Comparison of ENCODE assay signal across 8 cellular contexts in genomic region chr14:37198273-37198598, GRCh38. TPM values are rescaled to one million over a fixed set of nuclear protein-coding genes. Genes with fewer than 3 reads are reported as not detected.
DNase-seq lines count a peak whose midpoint lies in the region; ATAC-seq and TF ChIP-seq lines count a peak whose summit lies in the region.

No MANE protein-coding gene starts in this region.

- H3K36me3 Mint-ChIP-seq in activated T-cell treated with anti-CD3 and anti-CD28 coated beads, Interleukin-2, amount 50 U/mL, for 72 hours (ENCODE audit: insufficient read depth in 2 of 2) = no peaks in the 10 kb centered on the region

- no peaks in the 10 kb centered on the region for H3K36me3 ChIP-seq in duodenal mucosa (ENCODE audit: control insufficient read depth in 1 of 2, insufficient read depth in 2 of 2, low read length in 2 of 2)
- H3K36me3 ChIP-seq in mucosa of stomach (ENCODE audit: control insufficient read depth, insufficient read depth, low read length) = no peaks in the 10 kb centered on the region
- no peaks in the 10 kb centered on the region for H3K36me3 ChIP-seq in upper lobe of right lung

- H3K4me3 ChIP-seq in duodenal mucosa (ENCODE audit: low read depth in 1 of 2, low read length in 2 of 2) (peak overlapping the region; percentile 75 to 83), mucosa of stomach (ENCODE audit: low read length) (peak overlapping the region; percentile 15), upper lobe of right lung (peak overlapping the region; percentile 59)

- peak overlapping the region; percentile 73 to 83 for H3K4me3 Mint-ChIP-seq in activated T-cell treated with anti-CD3 and anti-CD28 coated beads, Interleukin-2, amount 50 U/mL, for 72 hours

- H3K27me3 ChIP-seq in duodenal mucosa (ENCODE audit: control insufficient read depth in 1 of 2, insufficient read depth in 2 of 2, low read length in 2 of 2) (no peaks in the 10 kb centered on the region), mucosa of stomach (ENCODE audit: control insufficient read depth, insufficient read depth, low read length) (no peaks in the 10 kb centered on the region), upper lobe of right lung (no peaks in the 10 kb centered on the region)

- H3K4me1 ChIP-seq in duodenal mucosa (ENCODE audit: control insufficient read depth in 1 of 2, insufficient read depth in 2 of 2, low read length in 2 of 2) (no peaks in the 10 kb centered on the region), mucosa of stomach (ENCODE audit: control insufficient read depth, insufficient read depth, low read length) (peaks cover 10% of the 10 kb centered on the region), upper lobe of right lung (no peaks in the 10 kb centered on the region)

- DNase-seq in activated T-cell treated with anti-CD3 and anti-CD28 coated beads, Interleukin-2, amount 50 U/mL, for 72 hours = no peak
- DNase-seq in activated T-cell treated with anti-CD3 and anti-CD28 coated beads for 4 hours (no peak), upper lobe of right lung (no peak), kidney glomerular epithelial cell (lab: John Stamatoyannopoulos, UW) (no peak)

- H3K9me3 Mint-ChIP-seq in activated T-cell treated with anti-CD3 and anti-CD28 coated beads, Interleukin-2, amount 50 U/mL, for 72 hours = peaks cover 0 to 2% of the 10 kb centered on the region in 2 donors

- peak overlapping the region; percentile 52 for H3K27ac ChIP-seq in duodenal mucosa (ENCODE audit: low read depth, low read length)
- H3K27ac ChIP-seq in upper lobe of right lung = peak overlapping the region; percentile 90

- H3K27me3 Mint-ChIP-seq in activated T-cell treated with anti-CD3 and anti-CD28 coated beads, Interleukin-2, amount 50 U/mL, for 72 hours (ENCODE audit: low read depth) = peaks cover 18% of the 10 kb centered on the region

- intact Hi-C loops in upper lobe of right lung (cut with DNase I) = no loop called here

- ATAC-seq in activated T-cell treated with anti-CD3 and anti-CD28 coated beads, Interleukin-2, amount 50 U/mL, for 72 hours (replicated peaks in 1 of 2) = no peak
- ATAC-seq in upper lobe of right lung = no peak
- no peak for ATAC-seq in HG03039 (IDR thresholded peaks at IDR 0.05; ENCODE audit: unreplicated experiment)
- ATAC-seq in HG02642 (IDR thresholded peaks at IDR 0.05; ENCODE audit: poor library complexity, unreplicated experiment) = no peak

- H3K27ac Mint-ChIP-seq in activated T-cell treated with anti-CD3 and anti-CD28 coated beads, Interleukin-2, amount 50 U/mL, for 72 hours = no peak overlapping the region

- H3K9me3 ChIP-seq in duodenal mucosa (ENCODE audit: control insufficient read depth in 1 of 2, low read length in 2 of 2) (no peaks in the 10 kb centered on the region), mucosa of stomach (ENCODE audit: control insufficient read depth, low read length) (no peaks in the 10 kb centered on the region), upper lobe of right lung (no peaks in the 10 kb centered on the region)

- peaks cover 12% of the 10 kb centered on the region for H3K4me1 Mint-ChIP-seq in activated T-cell treated with anti-CD3 and anti-CD28 coated beads, Interleukin-2, amount 50 U/mL, for 72 hours (ENCODE audit: low read depth)

- H3K9ac ChIP-seq in duodenal mucosa (ENCODE audit: low read depth in 1 of 2, low read length in 2 of 2) = peak overlapping the region; percentile 69 to 70
- peak overlapping the region; percentile 69 for H3K9ac ChIP-seq in mucosa of stomach (ENCODE audit: low read length)

- no peak for TF ChIP-seq CTCF in upper lobe of right lung (IDR thresholded peaks at IDR 0.05)

RNA-seq across cellular contexts. Expression of gene MIPOL1, which starts 0.5 kb away (rescaled TPM):
- total RNA-seq in activated T-cell treated with anti-CD3 and anti-CD28 coated beads, Interleukin-2, amount 50 U/mL, for 72 hours = under 1 TPM; 0.46 to 0.50 TPM
- 10.0 TPM for total RNA-seq in upper lobe of right lung

RNA-seq across cellular contexts. Expression of gene SLC25A21, which starts 25.8 kb away (rescaled TPM):
- not detected for total RNA-seq in activated T-cell treated with anti-CD3 and anti-CD28 coated beads, Interleukin-2, amount 50 U/mL, for 72 hours
- 0.35 TPM for total RNA-seq in upper lobe of right lung

Comparison
In these comparisons a context has a peak if more than half of its experiments do, and no peak if none do; other contexts are left out.
1. H3K4me3 ChIP-seq: peak in every context shown above with its lines; median percentile 79 in duodenal mucosa; 59 in upper lobe of right lung; 15 in mucosa of stomach.